26 cellular contexts compared by ENCODE assay signal in genomic region chr7:42347616-42348015, GRCh38.
A peak's percentile ranks its signal among the peaks of the same experiment; 100 is the strongest.
DNase-seq lines count a peak whose midpoint lies in the region; ATAC-seq, FAIRE-seq and TF ChIP-seq lines count a peak whose summit lies in the region.
"Had no signal": no experiment of that assay in that cellular context is flagged by ENCODE, and none has a peak within 500 bp of the region (broad histone marks: within the 10 kb centered on the region; RNA-seq: fewer than 3 reads in every experiment).

No MANE protein-coding gene starts in this region.

- peak; percentile 46; the same call in 1 of the 3 replicates for ATAC-seq in GM23338
- ATAC-seq: HCT116 had no signal

- H3K27ac Mint-ChIP-seq in GM23338 (no peak overlapping the region), neural progenitor cell (peak overlapping the region; percentile 30)
- H3K27ac Mint-ChIP-seq in T-helper 2 cell treated with Interferon-gamma antibody and Interleukin-4, amounts not matched to agents 5 μg/mL and 100 μg/mL, for 36 hours, result no peak overlapping the region
- H3K27ac Mint-ChIP-seq: CD8-positive, alpha-beta memory T cell had no signal

- H3K4me3 Mint-ChIP-seq in GM23338 (no peak overlapping the region), neural progenitor cell (no peak overlapping the region)
- H3K4me3 Mint-ChIP-seq in T-helper 2 cell treated with Interferon-gamma antibody and Interleukin-4, amounts not matched to agents 5 μg/mL and 100 μg/mL, for 36 hours, result no peak overlapping the region
- H3K4me3 Mint-ChIP-seq: CD8-positive, alpha-beta memory T cell had no signal

- H3K9me1 ChIP-seq in keratinocyte (ENCODE audit: control insufficient read depth, extremely low read depth, insufficient read depth, low read length), result no peaks in the 10 kb centered on the region

- H4K20me1 ChIP-seq in GM23338 (replicated peaks; ENCODE audit: insufficient read depth) (no peaks in the 10 kb centered on the region), keratinocyte (ENCODE audit: control insufficient read depth, extremely low read depth, insufficient read depth, low read length) (no peaks in the 10 kb centered on the region), neural progenitor cell (ENCODE audit: low read depth) (no peaks in the 10 kb centered on the region)

- H3K27me3 Mint-ChIP-seq in GM23338 (ENCODE audit: insufficient read depth, low read depth, poor library complexity) (no peaks in the 10 kb centered on the region), neural progenitor cell (ENCODE audit: insufficient read depth, low read depth) (peaks cover 4% of the 10 kb centered on the region)
- H3K27me3 Mint-ChIP-seq in T-helper 2 cell treated with Interferon-gamma antibody and Interleukin-4, amounts not matched to agents 5 μg/mL and 100 μg/mL, for 36 hours (ENCODE audit: low read depth), result no peaks in the 10 kb centered on the region
- H3K27me3 Mint-ChIP-seq: CD8-positive, alpha-beta memory T cell had no signal

- H3K27me3 ChIP-seq in GM23338 (ENCODE audit: insufficient read depth) (no peaks in the 10 kb centered on the region), WERI-Rb-1 (ENCODE audit: insufficient read depth, low read depth, severe bottlenecking) (no peaks in the 10 kb centered on the region), keratinocyte (ENCODE audit: control insufficient read depth, extremely low read depth, insufficient read depth, low read length) (no peaks in the 10 kb centered on the region), neural progenitor cell (no peaks in the 10 kb centered on the region)

- H3K4me3 ChIP-seq in GM23338 (no peak overlapping the region), WERI-Rb-1 (ENCODE audit: low read depth, low read length) (no peak overlapping the region), keratinocyte (ENCODE audit: control insufficient read depth in 2 of 3, extremely low read depth in 1 of 3, insufficient read depth in 2 of 3, low read depth in 1 of 3, low read length in 3 of 3) (no peak overlapping the region), neural progenitor cell (no peak overlapping the region)
- H3K4me3 ChIP-seq: GM23248 had no signal

- H3K9me2 ChIP-seq in GM23338 (ENCODE audit: insufficient read depth), result no peaks in the 10 kb centered on the region

- peaks cover 24% of the 10 kb centered on the region for H3K4me1 Mint-ChIP-seq in GM23338
- H3K4me1 Mint-ChIP-seq in neural progenitor cell, result peaks cover 23% of the 10 kb centered on the region
- no peaks in the 10 kb centered on the region for H3K4me1 Mint-ChIP-seq in T-helper 2 cell treated with Interferon-gamma antibody and Interleukin-4, amounts not matched to agents 5 μg/mL and 100 μg/mL, for 36 hours (ENCODE audit: low read depth)
- H3K4me1 Mint-ChIP-seq: CD8-positive, alpha-beta memory T cell had no signal

- dilution Hi-C loops in keratinocyte (cut with MboI; ENCODE audit: extremely low pct_ligation_motif_present, low sequenced_read_pairs), result no loop called here

- H3K9ac ChIP-seq in keratinocyte (ENCODE audit: control insufficient read depth, extremely low read depth, insufficient read depth, low read length), result no peak overlapping the region
- H3K9ac ChIP-seq in neural progenitor cell, result no peak overlapping the region
- H3K9ac ChIP-seq: GM23248 had no signal

- H3F3A ChIP-seq in GM23338 (replicated peaks; ENCODE audit: low read depth) (no peaks in the 10 kb centered on the region), neural progenitor cell (ENCODE audit: low read depth) (peaks cover 5% of the 10 kb centered on the region)

- H3K36me3 Mint-ChIP-seq in GM23338 (ENCODE audit: low read depth), result no peaks in the 10 kb centered on the region
- H3K36me3 Mint-ChIP-seq in neural progenitor cell, result no peaks in the 10 kb centered on the region
- H3K36me3 Mint-ChIP-seq in T-helper 2 cell treated with Interferon-gamma antibody and Interleukin-4, amounts not matched to agents 5 μg/mL and 100 μg/mL, for 36 hours (ENCODE audit: low read depth), result no peaks in the 10 kb centered on the region
- H3K36me3 Mint-ChIP-seq: CD8-positive, alpha-beta memory T cell had no signal

- no peaks in the 10 kb centered on the region for H3K9me3 Mint-ChIP-seq in GM23338
- no peaks in the 10 kb centered on the region for H3K9me3 Mint-ChIP-seq in neural progenitor cell
- H3K9me3 Mint-ChIP-seq in T-helper 2 cell treated with Interferon-gamma antibody and Interleukin-4, amounts not matched to agents 5 μg/mL and 100 μg/mL, for 36 hours, result peaks cover 3% of the 10 kb centered on the region

- no peak overlapping the region for H3K4me2 ChIP-seq in GM23338
- peak overlapping the region; percentile 6 for H3K4me2 ChIP-seq in keratinocyte (ENCODE audit: control insufficient read depth, extremely low read depth, insufficient read depth, low read depth, low read length)
- peak overlapping the region; percentile 32 for H3K4me2 ChIP-seq in neural progenitor cell

- H3K36me3 ChIP-seq in GM23338 (ENCODE audit: insufficient read depth), result no peaks in the 10 kb centered on the region
- no peaks in the 10 kb centered on the region for H3K36me3 ChIP-seq in WERI-Rb-1
- H3K36me3 ChIP-seq in keratinocyte (ENCODE audit: control insufficient read depth in 2 of 2, extremely low read depth in 1 of 2, insufficient read depth in 2 of 2, low read length in 2 of 2), result no peaks in the 10 kb centered on the region
- no peaks in the 10 kb centered on the region for H3K36me3 ChIP-seq in neural progenitor cell

- H3K4me1 ChIP-seq in GM23338 (ENCODE audit: insufficient read depth) (peaks cover 17% of the 10 kb centered on the region), keratinocyte (ENCODE audit: control insufficient read depth, extremely low read depth, insufficient read depth, low read length) (peaks cover 7% of the 10 kb centered on the region), neural progenitor cell (peaks cover 35% of the 10 kb centered on the region)

- H2AFZ ChIP-seq in GM23338 (peak overlapping the region; percentile 80), keratinocyte (ENCODE audit: control insufficient read depth, low read length) (peak overlapping the region; percentile 75), neural progenitor cell (replicated peaks) (no peak overlapping the region)
- H2AFZ ChIP-seq: GM23248 had no signal

- H3K79me2 ChIP-seq in GM23338 (replicated peaks; ENCODE audit: insufficient read depth) (no peaks in the 10 kb centered on the region), keratinocyte (ENCODE audit: control insufficient read depth, insufficient read depth, low read length) (no peaks in the 10 kb centered on the region), neural progenitor cell (ENCODE audit: low read depth) (no peaks in the 10 kb centered on the region)

- TF ChIP-seq CTCF in GM23338 (conservative IDR thresholded peaks at IDR 0.05; ENCODE audit: low read depth in 2 of 2) (no peak), WERI-Rb-1 (IDR thresholded peaks at IDR 0.05; ENCODE audit: low read depth, low read length) (no peak), keratinocyte (optimal IDR thresholded peaks at IDR 0.05 in 1 of 3, IDR thresholded peaks at IDR 0.05 in 1 of 3, conservative IDR thresholded peaks at IDR 0.05 in 1 of 3; ENCODE audit: extremely low read depth in 1 of 3, insufficient read depth in 2 of 3, low read length in 3 of 3) (no peak), neural progenitor cell (IDR thresholded peaks at IDR 0.05) (no peak)

- H3K27ac ChIP-seq in GM23338 (ENCODE audit: low read depth) (no peak overlapping the region), WERI-Rb-1 (no peak overlapping the region), keratinocyte (ENCODE audit: control insufficient read depth, insufficient read depth, low read length) (no peak overlapping the region), neural progenitor cell (no peak overlapping the region)
- H3K27ac ChIP-seq: C4-2B, GM23248, RWPE1 had no signal

- DNase-seq in GM23338 (ENCODE audit: low spot score), result no peak
- peak; percentile 51 for DNase-seq in WERI-Rb-1
- no peak for DNase-seq in keratinocyte (ENCODE audit: low read depth, low spot score)
- peak; percentile 47 for DNase-seq in neural progenitor cell (ENCODE audit: low spot score)
- no peak for DNase-seq in iPS-NIHi7 (ENCODE audit: extremely low spot score)
- DNase-seq in epidermal melanocyte (ENCODE audit: insufficient read length, low spot score), result no peak
- no peak for DNase-seq in T-helper 2 cell treated with Interferon-gamma antibody and Interleukin-4, amounts not matched to agents 5 μg/mL and 100 μg/mL, for 36 hours (ENCODE audit: low spot score)
- DNase-seq in stimulated activated CD4-positive, alpha-beta T cell treated with anti-CD3 and anti-CD28 coated beads, Interleukin-2, amount 100 ng/mL, for 48 hours, result no peak
- DNase-seq: Calu3; CD8-positive, alpha-beta memory T cell; GM23248; Kasumi-1; MM.1S; NCI-H1048; NCI-H1417 treated with DMSO at 0.1 percent for 48 hours; NCI-H187 treated with DMSO at 0.1 percent for 48 hours; NCI-H2227 treated with DMSO at 0.1 percent for 48 hours; NCI-H510A; NK-92 treated with Interleukin-12 subunit alpha and Interleukin-12 subunit beta, amount 100 ng/mL, for 24 hours; SHP77 treated with DMSO at 0.1 percent for 48 hours had no signal

- FAIRE-seq in keratinocyte (lab: Jason Lieb, UNC), result peak; percentile 49
- FAIRE-seq: A204.1, G401.6, GM12892 had no signal

- H3K9me3 ChIP-seq in WERI-Rb-1 (ENCODE audit: severe bottlenecking) (no peaks in the 10 kb centered on the region), keratinocyte (ENCODE audit: control insufficient read depth, low read depth, low read length) (no peaks in the 10 kb centered on the region), neural progenitor cell (ENCODE audit: low read depth) (no peaks in the 10 kb centered on the region)

TF ChIP-seq in GM23338, 12 proteins besides CTCF, POLR2A, EP300 and RAD21:
- no peak for TF ChIP-seq JUNB (IDR thresholded peaks at IDR 0.05; ENCODE audit: unreplicated experiment)
TF ChIP-seq in GM23338: peak in this region for 0.

Comparison
In these comparisons a context has a peak if more than half of its experiments do, and no peak if none do; other contexts are left out.
1. DNase-seq: peak in WERI-Rb-1 (single experiment) and neural progenitor cell (single experiment); none in GM23338 (single experiment), keratinocyte (single experiment), iPS-NIHi7 (single experiment), epidermal melanocyte (single experiment), T-helper 2 cell treated with Interferon-gamma antibody and Interleukin-4, amounts not matched to agents 5 μg/mL and 100 μg/mL, for 36 hours (single experiment) and stimulated activated CD4-positive, alpha-beta T cell treated with anti-CD3 and anti-CD28 coated beads, Interleukin-2, amount 100 ng/mL, for 48 hours (0 of 2).